Comparison of ENCODE assay signal across 1 cellular context in genomic region chr17:49061524-49061943, GRCh38.
TF ChIP-seq lines count a peak whose summit lies in the region.

No MANE protein-coding gene starts in this region.

TF ChIP-seq in HepG2, 621 proteins besides CTCF, POLR2A, EP300 and RAD21 (continued from another document):
- TF ChIP-seq SSRP1 (CRISPR knock-in tag; IDR thresholded peaks at IDR 0.05), result no peak
TF ChIP-seq in HepG2: peak in this region for 0.
